ENCODE assay signal across 28 cellular contexts in the genomic region with DNA sequence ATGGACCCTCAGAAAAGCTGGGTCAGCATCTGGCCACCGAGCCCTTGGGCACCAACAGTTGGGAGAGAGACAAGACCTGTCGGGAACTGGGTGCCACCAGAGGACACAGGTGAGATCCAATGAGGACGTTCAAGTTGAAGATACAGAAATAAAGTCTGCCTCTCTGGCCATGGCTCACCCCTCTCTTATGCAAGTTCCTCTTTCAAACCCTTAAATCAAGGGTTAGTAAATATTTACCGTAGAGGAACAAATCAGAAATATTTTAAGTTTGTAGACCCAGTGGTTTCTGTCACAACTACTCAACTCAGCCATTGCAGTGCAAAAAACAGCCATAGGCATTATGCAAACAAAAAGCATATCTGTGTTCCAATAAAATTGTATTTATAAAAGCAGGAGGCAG.
"Had no signal": no experiment of that assay in that cellular context is flagged by ENCODE, and none has a peak within 500 bp of the region (broad histone marks: within the 10 kb centered on the region; RNA-seq: fewer than 3 reads in every experiment).

No MANE protein-coding gene starts in this region.

- H3K27ac ChIP-seq: ascending aorta, coronary artery, dorsolateral prefrontal cortex, esophagus muscularis mucosa, foreskin keratinocyte, gastrocnemius medialis had no signal

- H3K36me3 Mint-ChIP-seq: activated naive CD4-positive, alpha-beta T cell treated with anti-CD3 and anti-CD28 coated beads, Interleukin-2, amount 10 ng/mL, durations not matched to agents 7 days and 5 days; activated naive CD8-positive, alpha-beta T cell treated with anti-CD3 and anti-CD28 coated beads, Interleukin-2, amount 10 ng/mL, durations not matched to agents 7 days and 5 days had no signal

- H3K4me1 ChIP-seq: ascending aorta, esophagus muscularis mucosa, foreskin keratinocyte, gastrocnemius medialis had no signal

- H3K4me1 Mint-ChIP-seq: activated CD4-positive, alpha-beta memory T cell treated with anti-CD3 and anti-CD28 coated beads, Interleukin-2, amount 10 ng/mL, durations not matched to agents 7 days and 5 days; activated CD4-positive, alpha-beta T cell treated with anti-CD3 and anti-CD28 coated beads, Interleukin-2, amount 10 ng/mL, durations not matched to agents 7 days and 5 days; activated naive CD4-positive, alpha-beta T cell treated with anti-CD3 and anti-CD28 coated beads, Interleukin-2, amount 10 ng/mL, durations not matched to agents 7 days and 5 days; activated naive CD8-positive, alpha-beta T cell treated with anti-CD3 and anti-CD28 coated beads, Interleukin-2, amount 10 ng/mL, durations not matched to agents 7 days and 5 days; central memory CD8-positive, alpha-beta T cell had no signal

- H3K36me3 ChIP-seq: ascending aorta, esophagus muscularis mucosa, gastrocnemius medialis had no signal

- ATAC-seq: activated naive CD4-positive, alpha-beta T cell treated with anti-CD3 and anti-CD28 coated beads, Interleukin-2, amount 50 U/mL, for 72 hours; activated T-cell treated with anti-CD3 and anti-CD28 coated beads, Interleukin-2, amount 50 U/mL, for 72 hours; foreskin keratinocyte; gastrocnemius medialis; WTC11 had no signal

- H3K27me3 ChIP-seq: ascending aorta, foreskin keratinocyte had no signal

- FAIRE-seq: bronchial epithelial cell had no signal

- H3K4me3 Mint-ChIP-seq: activated CD4-positive, alpha-beta memory T cell treated with anti-CD3 and anti-CD28 coated beads, Interleukin-2, amount 10 ng/mL, durations not matched to agents 7 days and 5 days; activated CD4-positive, alpha-beta T cell treated with anti-CD3 and anti-CD28 coated beads, Interleukin-2, amount 10 ng/mL, durations not matched to agents 7 days and 5 days; activated naive CD4-positive, alpha-beta T cell treated with anti-CD3 and anti-CD28 coated beads, Interleukin-2, amount 10 ng/mL, durations not matched to agents 7 days and 5 days; activated naive CD8-positive, alpha-beta T cell treated with anti-CD3 and anti-CD28 coated beads, Interleukin-2, amount 10 ng/mL, durations not matched to agents 7 days and 5 days; activated T-cell treated with anti-CD3 and anti-CD28 coated beads, Interleukin-2, amount 50 U/mL, for 24 hours; activated T-cell treated with anti-CD3 and anti-CD28 coated beads, Interleukin-2, amount 50 U/mL, for 72 hours; brain; central memory CD8-positive, alpha-beta T cell; dendritic cell treated with granulocyte-macrophage colony-stimulating factor and Interleukin-4, amounts not matched to agents 40 ng/mL and 50 ng/mL, for 4 days; WTC11 had no signal

- H3K4me3 ChIP-seq: ascending aorta, coronary artery, dorsolateral prefrontal cortex, esophagus muscularis mucosa, gastrocnemius medialis had no signal

- H3K27ac Mint-ChIP-seq: activated CD4-positive, alpha-beta memory T cell treated with anti-CD3 and anti-CD28 coated beads, Interleukin-2, amount 10 ng/mL, durations not matched to agents 7 days and 5 days; activated CD4-positive, alpha-beta T cell treated with anti-CD3 and anti-CD28 coated beads, Interleukin-2, amount 10 ng/mL, durations not matched to agents 7 days and 5 days; activated naive CD4-positive, alpha-beta T cell treated with anti-CD3 and anti-CD28 coated beads, Interleukin-2, amount 10 ng/mL, durations not matched to agents 7 days and 5 days; activated naive CD4-positive, alpha-beta T cell treated with anti-CD3 and anti-CD28 coated beads, Interleukin-2, amount 50 U/mL, for 72 hours; activated naive CD8-positive, alpha-beta T cell treated with anti-CD3 and anti-CD28 coated beads, Interleukin-2, amount 10 ng/mL, durations not matched to agents 7 days and 5 days; activated T-cell treated with anti-CD3 and anti-CD28 coated beads, Interleukin-2, amount 50 U/mL, for 24 hours; activated T-cell treated with anti-CD3 and anti-CD28 coated beads, Interleukin-2, amount 50 U/mL, for 72 hours; brain; dendritic cell treated with granulocyte-macrophage colony-stimulating factor and Interleukin-4, amounts not matched to agents 40 ng/mL and 50 ng/mL, for 4 days; WTC11 had no signal

- H3K9me3 ChIP-seq: ascending aorta, gastrocnemius medialis had no signal

- DNase-seq: activated CD4-positive, alpha-beta memory T cell treated with anti-CD3 and anti-CD28 coated beads, Interleukin-2, amount 10 ng/mL, durations not matched to agents 7 days and 5 days; activated CD4-positive, alpha-beta T cell treated with anti-CD3 and anti-CD28 coated beads for 1 hour; activated CD4-positive, alpha-beta T cell treated with anti-CD3 and anti-CD28 coated beads for 4 hours; activated CD4-positive, alpha-beta T cell treated with anti-CD3 and anti-CD28 coated beads, Interleukin-2, amount 10 ng/mL, durations not matched to agents 7 days and 5 days; activated CD4-positive, alpha-beta T cell treated with anti-CD3 and anti-CD28 coated beads, Interleukin-2, amount 50 U/mL, for 4 hours; activated CD8-positive, alpha-beta memory T cell treated with anti-CD3 and anti-CD28 coated beads, Interleukin-2, amount 50 U/mL, for 48 hours; activated gamma-delta T cell; activated naive CD4-positive, alpha-beta T cell; activated naive CD4-positive, alpha-beta T cell treated with anti-CD3 and anti-CD28 coated beads, Interleukin-2, amount 10 ng/mL, durations not matched to agents 7 days and 5 days; activated naive CD8-positive, alpha-beta T cell treated with anti-CD3 and anti-CD28 coated beads, Interleukin-2, amount 10 ng/mL, durations not matched to agents 7 days and 5 days; activated T-cell treated with anti-CD3 and anti-CD28 coated beads for 4 hours; activated T-cell treated with anti-CD3 and anti-CD28 coated beads, Interleukin-2, amount 50 U/mL, for 24 hours; activated T-cell treated with anti-CD3 and anti-CD28 coated beads, Interleukin-2, amount 50 U/mL, for 72 hours; dorsolateral prefrontal cortex; effector memory CD4-positive, alpha-beta T cell; erythroblast; foreskin keratinocyte; gastrocnemius medialis; T-helper 2 cell had no signal

- H3K9me3 Mint-ChIP-seq: dendritic cell treated with granulocyte-macrophage colony-stimulating factor and Interleukin-4, amounts not matched to agents 40 ng/mL and 50 ng/mL, for 4 days had no signal

- H3K27me3 Mint-ChIP-seq: activated CD4-positive, alpha-beta memory T cell treated with anti-CD3 and anti-CD28 coated beads, Interleukin-2, amount 10 ng/mL, durations not matched to agents 7 days and 5 days; activated CD4-positive, alpha-beta T cell treated with anti-CD3 and anti-CD28 coated beads, Interleukin-2, amount 10 ng/mL, durations not matched to agents 7 days and 5 days; activated naive CD4-positive, alpha-beta T cell treated with anti-CD3 and anti-CD28 coated beads, Interleukin-2, amount 10 ng/mL, durations not matched to agents 7 days and 5 days; activated naive CD8-positive, alpha-beta T cell treated with anti-CD3 and anti-CD28 coated beads, Interleukin-2, amount 10 ng/mL, durations not matched to agents 7 days and 5 days; brain; central memory CD8-positive, alpha-beta T cell; dendritic cell treated with granulocyte-macrophage colony-stimulating factor and Interleukin-4, amounts not matched to agents 40 ng/mL and 50 ng/mL, for 4 days had no signal
